ENCODE assay signal across 1 cellular context in the genomic region with DNA sequence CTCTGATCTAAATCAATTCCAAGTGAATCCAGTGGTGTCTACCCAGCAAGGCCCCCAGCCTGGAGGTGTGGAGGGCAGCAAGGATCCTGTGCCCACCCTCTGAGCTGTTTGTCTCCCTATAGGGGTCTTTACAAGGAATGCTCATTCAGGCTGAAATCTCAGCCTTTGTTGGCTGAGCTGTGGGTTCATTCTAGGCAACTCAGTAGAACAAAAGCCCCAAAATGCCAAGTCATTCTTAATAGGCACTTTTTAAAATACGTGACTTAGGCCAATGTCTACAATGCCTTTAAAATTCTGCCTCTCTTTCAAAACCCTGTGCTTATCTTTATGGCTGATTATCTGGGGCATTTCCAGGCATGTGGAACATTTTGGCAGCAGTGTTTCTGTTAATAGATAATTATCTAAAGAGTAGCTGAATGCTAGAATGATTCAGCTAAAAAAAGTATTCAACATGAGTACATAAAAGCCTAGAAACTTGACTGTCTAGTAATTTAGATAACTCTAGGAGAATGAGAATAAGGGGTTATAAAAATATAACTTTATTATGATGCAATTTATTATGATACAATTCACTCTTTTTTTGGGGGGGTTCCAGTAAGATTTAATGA.
TF ChIP-seq lines count a peak whose summit lies in the region.

No MANE protein-coding gene starts in this region.

TF ChIP-seq in endothelial cell of umbilical vein, 7 proteins besides CTCF, POLR2A, EP300 and RAD21:
- TF ChIP-seq POLR2AphosphoS5 (IDR thresholded peaks at IDR 0.05; ENCODE audit: insufficient read depth, low read depth, low read length) (no peak), GATA2 (IDR thresholded peaks at IDR 0.05; ENCODE audit: insufficient read depth, insufficient read length, low read depth, low read length) (peak; percentile 13), MYC (IDR thresholded peaks at IDR 0.05; ENCODE audit: low read depth, low read length) (no peak), JUN (IDR thresholded peaks at IDR 0.05; ENCODE audit: borderline replicate concordance, insufficient read depth, insufficient read length, low read depth) (peak; percentile 15)
TF ChIP-seq in endothelial cell of umbilical vein: peak in this region for 2.
